Comparison of ENCODE assay signal across 10 cellular contexts in genomic region chr10:116771101-116771705, GRCh38. TPM values are rescaled to one million over a fixed set of nuclear protein-coding genes. Genes with fewer than 3 reads are reported as not detected.
A peak's percentile ranks its signal among the peaks of the same experiment; 100 is the strongest.
DNase-seq lines count a peak whose midpoint lies in the region; ATAC-seq and TF ChIP-seq lines count a peak whose summit lies in the region.
"Had no signal": no experiment of that assay in that cellular context is flagged by ENCODE, and none has a peak within 500 bp of the region (broad histone marks: within the 10 kb centered on the region; RNA-seq: fewer than 3 reads in every experiment).

No MANE protein-coding gene starts in this region.

- ATAC-seq in Right ventricle myocardium inferior, result peak; percentile 74
- ATAC-seq in HG02852 (IDR thresholded peaks at IDR 0.05; ENCODE audit: unreplicated experiment), result no peak
- ATAC-seq: HCT116, K562 had no signal

- H3K9me2 ChIP-seq in MM.1S (replicated peaks; ENCODE audit: insufficient read depth, low read length), result no peaks in the 10 kb centered on the region

- H3K4me3 ChIP-seq in epithelial cell of esophagus (ENCODE audit: low read length) (no peak overlapping the region), vagina (no peak overlapping the region), MM.1S (ENCODE audit: low read length) (no peak overlapping the region)
- H3K4me3 ChIP-seq: K562 had no signal

- TF ChIP-seq CTCF in epithelial cell of esophagus (IDR thresholded peaks at IDR 0.05; ENCODE audit: insufficient read depth, low read depth, low read length, missing control alignments) (no peak), vagina (IDR thresholded peaks at IDR 0.05) (no peak), MM.1S (IDR thresholded peaks at IDR 0.05; ENCODE audit: low read length) (no peak)

- H3F3A ChIP-seq in MM.1S (ENCODE audit: insufficient read depth, low read length), result no peaks in the 10 kb centered on the region

- no peaks in the 10 kb centered on the region for H3K27me3 ChIP-seq in vagina
- H3K27me3 ChIP-seq in MM.1S (replicated peaks; ENCODE audit: insufficient read depth, low read length), result no peaks in the 10 kb centered on the region

- H3K79me2 ChIP-seq in MM.1S (ENCODE audit: low read length), result no peaks in the 10 kb centered on the region

- intact Hi-C loops in Right ventricle myocardium inferior (cut with DNase I), result loop anchor here (5.0 kb wide), 1 partner anchor 79 kb away; no protein-coding TSS in a partner anchor
- intact Hi-C loops in cardiac septum (cut with DNase I), result no loop called here
- intact Hi-C loops in vagina (cut with DNase I), result no loop called here

- peak overlapping the region; percentile 76 for H3K27ac ChIP-seq in vagina
- no peak overlapping the region for H3K27ac ChIP-seq in MM.1S (ENCODE audit: low read length)

- no peaks in the 10 kb centered on the region for H3K36me3 Mint-ChIP-seq in activated naive CD8-positive, alpha-beta T cell treated with anti-CD3 and anti-CD28 coated beads for 36 hours

- H3K4me2 ChIP-seq in MM.1S (ENCODE audit: low read depth, low read length), result no peak overlapping the region

- H3K4me1 Mint-ChIP-seq in activated naive CD8-positive, alpha-beta T cell treated with anti-CD3 and anti-CD28 coated beads for 36 hours, result peaks cover 5% of the 10 kb centered on the region

- H3K27me3 Mint-ChIP-seq in activated naive CD8-positive, alpha-beta T cell treated with anti-CD3 and anti-CD28 coated beads for 36 hours, result peaks cover 54% of the 10 kb centered on the region

- no peak overlapping the region for H3K9ac ChIP-seq in MM.1S (ENCODE audit: low read length)

- no peak overlapping the region for H3K4me3 Mint-ChIP-seq in activated naive CD8-positive, alpha-beta T cell treated with anti-CD3 and anti-CD28 coated beads for 36 hours

- no peak overlapping the region for H3K27ac Mint-ChIP-seq in activated naive CD8-positive, alpha-beta T cell treated with anti-CD3 and anti-CD28 coated beads for 36 hours

- H3K9me3 ChIP-seq in vagina (no peaks in the 10 kb centered on the region), MM.1S (replicated peaks; ENCODE audit: insufficient read depth, low read length) (no peaks in the 10 kb centered on the region)

- H3K4me1 ChIP-seq in vagina, result peaks cover 44% of the 10 kb centered on the region
- no peaks in the 10 kb centered on the region for H3K4me1 ChIP-seq in MM.1S (ENCODE audit: low read length)

- no peak for TF ChIP-seq POLR2A in vagina (IDR thresholded peaks at IDR 0.05)

- H3K9me3 Mint-ChIP-seq in activated naive CD8-positive, alpha-beta T cell treated with anti-CD3 and anti-CD28 coated beads for 36 hours, result no peaks in the 10 kb centered on the region

- no peak overlapping the region for H2AFZ ChIP-seq in MM.1S (ENCODE audit: low read length)

- H4K20me1 ChIP-seq in MM.1S (ENCODE audit: insufficient read depth, low read length), result no peaks in the 10 kb centered on the region

- no peaks in the 10 kb centered on the region for H3K36me3 ChIP-seq in vagina
- no peaks in the 10 kb centered on the region for H3K36me3 ChIP-seq in MM.1S (replicated peaks; ENCODE audit: insufficient read depth, low read length)

- no peak for DNase-seq in Right ventricle myocardium inferior (ENCODE audit: missing footprints)
- DNase-seq in cardiac septum (ENCODE audit: low spot score), result no peak
- peak; percentile 97 for DNase-seq in epithelial cell of esophagus (ENCODE audit: low read depth)
- peak; percentile 84 for DNase-seq in mesenteric fat pad (ENCODE audit: low spot score)
- DNase-seq in vagina (ENCODE audit: extremely low spot score in 2 of 2), result peak in 1 of 2 donors; percentile 95
- no peak for DNase-seq in MM.1S
- DNase-seq in activated naive CD8-positive, alpha-beta T cell treated with anti-CD3 and anti-CD28 coated beads for 36 hours, result no peak

RNA-seq across cellular contexts. Expression of gene HSPA12A, which starts 28.8 kb away (rescaled TPM):
- total RNA-seq in Right ventricle myocardium inferior (20.8 TPM), cardiac septum (8.1 TPM), mesenteric fat pad (86.9 TPM), vagina (28.7 TPM)
- total RNA-seq in activated naive CD8-positive, alpha-beta T cell treated with anti-CD3 and anti-CD28 coated beads for 36 hours, result under 1 TPM; 0.06 to 0.08 TPM

Comparison
In these comparisons a context has a peak if more than half of its experiments do, and no peak if none do; other contexts are left out.
1. DNase-seq: peak in epithelial cell of esophagus (single experiment) and mesenteric fat pad (single experiment); none in Right ventricle myocardium inferior (single experiment), cardiac septum (single experiment), MM.1S (single experiment) and activated naive CD8-positive, alpha-beta T cell treated with anti-CD3 and anti-CD28 coated beads for 36 hours (single experiment).